In genomic region chr11:79520086-79520485, GRCh38 we compare ENCODE assay signal across 22 cellular contexts.
"Had no signal": no experiment of that assay in that cellular context is flagged by ENCODE, and none has a peak within 500 bp of the region (broad histone marks: within the 10 kb centered on the region; RNA-seq: fewer than 3 reads in every experiment).

No MANE protein-coding gene starts in this region.

- H3K36me3 ChIP-seq: ascending aorta, cardiac muscle cell, MG63 had no signal

- DNase-seq: activated B cell treated with CpG ODN at 0.5 μM for 24 hours; activated CD4-positive, alpha-beta T cell treated with anti-CD3 and anti-CD28 coated beads for 1 hour; activated CD4-positive, alpha-beta T cell treated with anti-CD3 and anti-CD28 coated beads, Interleukin-2, amount 10 ng/mL, durations not matched to agents 24 days and 14 days; activated CD4-positive, alpha-beta T cell treated with anti-CD3 and anti-CD28 coated beads, Interleukin-2, amount 50 U/mL, for 48 hours; activated CD8-positive, alpha-beta memory T cell treated with anti-CD3 and anti-CD28 coated beads, Interleukin-2, amount 10 ng/mL, durations not matched to agents 7 days and 5 days; activated effector memory CD4-positive, alpha-beta T cell treated with Interleukin-2 at 50 U/mL for 16 hours; activated naive CD4-positive, alpha-beta T cell; activated T-cell treated with anti-CD3 and anti-CD28 coated beads, Interleukin-2, amount 50 U/mL, for 24 hours; body of pancreas; MG63; MV-4-11; NCI-H1105; NCI-H1436 treated with DMSO at 0.1 percent for 48 hours; NCI-H187; NCI-H2081 treated with DMSO at 0.1 percent for 48 hours; NCI-H2171; NCI-H226; NCI-H524; PC-3; SHP77 treated with DMSO at 0.1 percent for 48 hours had no signal

- H3K4me3 ChIP-seq: ascending aorta, body of pancreas, cardiac muscle cell, MG63 had no signal

- H3K27ac ChIP-seq: ascending aorta, body of pancreas, cardiac muscle cell had no signal

- ATAC-seq: activated CD8-positive, alpha-beta memory T cell treated with anti-CD3 and anti-CD28 coated beads, Interleukin-2, amount 10 ng/mL, durations not matched to agents 7 days and 5 days; body of pancreas; PC-3 had no signal

- H3K9me3 ChIP-seq: ascending aorta, body of pancreas, MG63 had no signal

- H3K27me3 ChIP-seq: ascending aorta, body of pancreas, cardiac muscle cell, MG63 had no signal

- H3K4me1 ChIP-seq: ascending aorta, body of pancreas had no signal
